ENCODE assay signal across 2 cellular contexts in genomic region chr2:95012881-95013550, GRCh38.
TF ChIP-seq lines count a peak whose summit lies in the region.

No MANE protein-coding gene starts in this region.

TF ChIP-seq in GM12878, 131 proteins besides CTCF, POLR2A, EP300 and RAD21 (continued from another document and continues in another):
- TF ChIP-seq NFIC (IDR thresholded peaks at IDR 0.05; ENCODE audit: low read depth, low read length) = peak; percentile 31; the same call in 1 of the 2 replicates
- no peak for TF ChIP-seq SMAD1 (IDR thresholded peaks at IDR 0.05; ENCODE audit: low read depth, partially characterized antibody)
- no peak for TF ChIP-seq CEBPZ (IDR thresholded peaks at IDR 0.05; ENCODE audit: low read depth, low read length)
- TF ChIP-seq STAT1 (conservative IDR thresholded peaks at IDR 0.05) = no peak
- TF ChIP-seq PBX3 (IDR thresholded peaks at IDR 0.05; ENCODE audit: insufficient replicate concordance, low read depth, low read length) = peak; percentile 69
- TF ChIP-seq YY1 (IDR thresholded peaks at IDR 0.05; ENCODE audit: low read depth, low read length) = no peak
- TF ChIP-seq NBN (IDR thresholded peaks at IDR 0.05) = peak; percentile 54; the same call in 1 of the 2 replicates
- TF ChIP-seq CUX1 (IDR thresholded peaks at IDR 0.05; ENCODE audit: insufficient replicate concordance, low read depth, low read length) = no peak
- TF ChIP-seq TCF3 (IDR thresholded peaks at IDR 0.05; ENCODE audit: borderline replicate concordance, insufficient read depth, low read depth, low read length) = 0 out of 2 replicates have a peak, but pooled peaks have one; percentile 55
- peak; percentile 24; the same call in 1 of the 2 replicates for TF ChIP-seq GATAD2B (conservative IDR thresholded peaks at IDR 0.05; ENCODE audit: low read depth)
- peak; percentile 30; the same call in 1 of the 2 replicates for TF ChIP-seq EED (IDR thresholded peaks at IDR 0.05; ENCODE audit: low read depth)
- no peak for TF ChIP-seq TARDBP (IDR thresholded peaks at IDR 0.05; ENCODE audit: borderline replicate concordance)
- peak; percentile 67 for TF ChIP-seq MEF2B (IDR thresholded peaks at IDR 0.05; ENCODE audit: partially characterized antibody, poor library complexity, severe bottlenecking)
- TF ChIP-seq PKNOX1 (IDR thresholded peaks at IDR 0.05) = peak; percentile 12; the same call in 1 of the 2 replicates
- TF ChIP-seq BHLHE40 (IDR thresholded peaks at IDR 0.05; ENCODE audit: borderline replicate concordance in 1 of 2, low read depth in 2 of 2, low read length in 1 of 2) = peak; percentile 55 to 78; a peak in 2 of 4 replicates
- TF ChIP-seq RBBP5 (conservative IDR thresholded peaks at IDR 0.05) = no peak

TF ChIP-seq in WTC11, 78 proteins besides CTCF, POLR2A, EP300 and RAD21 (continued from another document):
- TF ChIP-seq PREB (CRISPR knock-in tag; IDR thresholded peaks at IDR 0.05; ENCODE audit: borderline replicate concordance) = no peak
- no peak for TF ChIP-seq TP53 (CRISPR knock-in tag; IDR thresholded peaks at IDR 0.05)
- TF ChIP-seq CBFB (CRISPR knock-in tag; IDR thresholded peaks at IDR 0.05; ENCODE audit: low read depth) = no peak
- no peak for TF ChIP-seq RORB (CRISPR knock-in tag; IDR thresholded peaks at IDR 0.05)
- TF ChIP-seq TEAD4 (CRISPR knock-in tag; IDR thresholded peaks at IDR 0.05) = no peak
- no peak for TF ChIP-seq ESRRA (CRISPR knock-in tag; IDR thresholded peaks at IDR 0.05; ENCODE audit: borderline replicate concordance)
- TF ChIP-seq ZNF532 (CRISPR knock-in tag; IDR thresholded peaks at IDR 0.05; ENCODE audit: borderline replicate concordance) = no peak
